12 cellular contexts compared by ENCODE assay signal in the genomic region with DNA sequence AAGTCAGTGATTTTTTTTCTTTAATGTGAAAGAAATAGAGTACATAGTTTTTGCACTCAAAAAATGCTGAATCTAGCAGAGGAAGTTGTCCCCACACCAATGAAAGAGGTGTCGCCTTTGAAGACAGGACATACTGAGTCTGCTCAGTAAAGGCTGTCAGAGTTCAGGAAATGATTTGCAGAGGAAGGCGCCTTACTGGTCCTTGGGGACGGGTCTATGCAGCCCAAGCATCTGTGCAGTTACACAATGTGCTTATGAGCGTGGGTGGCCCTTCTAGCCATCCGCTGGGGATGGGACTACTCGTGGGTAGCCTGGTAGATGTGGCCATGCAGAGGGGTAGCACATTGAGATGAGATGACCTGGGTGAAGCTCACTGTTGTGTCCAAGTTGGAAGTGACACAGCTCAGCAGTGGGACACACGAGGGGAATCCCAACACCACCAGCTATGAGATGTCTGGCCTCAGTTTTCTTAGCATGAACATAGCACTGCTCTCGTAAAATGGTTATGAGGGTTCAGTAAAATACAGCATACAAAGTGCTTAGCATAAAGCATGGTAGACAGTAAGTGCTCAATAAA.
DNase-seq lines count a peak whose midpoint lies in the region; ATAC-seq lines count a peak whose summit lies in the region.
"Had no signal": no experiment of that assay in that cellular context is flagged by ENCODE, and none has a peak within 500 bp of the region (broad histone marks: within the 10 kb centered on the region; RNA-seq: fewer than 3 reads in every experiment).

No MANE protein-coding gene starts in this region.

- peaks cover 21% of the 10 kb centered on the region for H3K4me1 Mint-ChIP-seq in activated CD4-positive, alpha-beta T cell treated with anti-CD3 and anti-CD28 coated beads for 36 hours
- peaks cover 13 to 33% (median 23%) of the 10 kb centered on the region in 4 donors for H3K4me1 Mint-ChIP-seq in naive thymus-derived CD8-positive, alpha-beta T cell

- H3K27ac Mint-ChIP-seq in activated CD4-positive, alpha-beta T cell treated with anti-CD3 and anti-CD28 coated beads for 36 hours, result no peak overlapping the region
- H3K27ac Mint-ChIP-seq in naive thymus-derived CD8-positive, alpha-beta T cell, result peak overlapping the region in 9 of 10 donors; percentile 11 to 91 (median 74)
- H3K27ac Mint-ChIP-seq: mesothelial cell of epicardium had no signal

- H3K4me3 Mint-ChIP-seq in activated CD4-positive, alpha-beta T cell treated with anti-CD3 and anti-CD28 coated beads for 36 hours, result no peak overlapping the region
- peak overlapping the region in 8 of 10 donors; percentile 3 to 61 (median 54) for H3K4me3 Mint-ChIP-seq in naive thymus-derived CD8-positive, alpha-beta T cell
- H3K4me3 Mint-ChIP-seq: mesothelial cell of epicardium had no signal

- peak; percentile 16 for DNase-seq in activated CD4-positive, alpha-beta T cell treated with anti-CD3 and anti-CD28 coated beads for 36 hours
- no peak for DNase-seq in activated CD4-positive, alpha-beta T cell treated with anti-CD3 and anti-CD28 coated beads for 48 hours
- peak; percentile 5 for DNase-seq in activated CD4-positive, alpha-beta T cell treated with anti-CD3 and anti-CD28 coated beads, Interleukin-2, amount 50 U/mL, for 1 hour
- DNase-seq in naive thymus-derived CD8-positive, alpha-beta T cell, result peak in 6 of 10 donors; percentile 5 to 63 (median 30)
- DNase-seq in GM03348 (ENCODE audit: low spot score) (no peak), NCI-H1092 (lab: John Stamatoyannopoulos, UW) (no peak)
- DNase-seq: 8988T, NCI-H1436 treated with DMSO at 0.1 percent for 48 hours, NCI-H82 had no signal

- H3K36me3 Mint-ChIP-seq in activated CD4-positive, alpha-beta T cell treated with anti-CD3 and anti-CD28 coated beads for 36 hours (ENCODE audit: low read depth), result no peaks in the 10 kb centered on the region
- H3K36me3 Mint-ChIP-seq in naive thymus-derived CD8-positive, alpha-beta T cell, result no peaks in the 10 kb centered on the region
- H3K36me3 Mint-ChIP-seq: mesothelial cell of epicardium had no signal

- POLR2A ChIA-PET in activated CD4-positive, alpha-beta T cell treated with anti-CD3 and anti-CD28 coated beads for 36 hours (lab: Charles Lee), result no interaction called here
- POLR2A ChIA-PET in naive thymus-derived CD8-positive, alpha-beta T cell (lab: Charles Lee), result no interaction called here

- H3K27me3 Mint-ChIP-seq in activated CD4-positive, alpha-beta T cell treated with anti-CD3 and anti-CD28 coated beads for 36 hours, result peaks cover 7% of the 10 kb centered on the region
- H3K27me3 Mint-ChIP-seq in naive thymus-derived CD8-positive, alpha-beta T cell, result peaks cover 0 to 2% (median 0%) of the 10 kb centered on the region in 5 donors

- intact Hi-C loops in activated CD4-positive, alpha-beta T cell treated with anti-CD3 and anti-CD28 coated beads for 36 hours (cut with DNase I, micrococcal nuclease), result no loop called here

- H3K9me3 Mint-ChIP-seq in activated CD4-positive, alpha-beta T cell treated with anti-CD3 and anti-CD28 coated beads for 36 hours (ENCODE audit: low read depth), result no peaks in the 10 kb centered on the region
- peaks cover 0 to 2% (median 0%) of the 10 kb centered on the region in 9 donors for H3K9me3 Mint-ChIP-seq in naive thymus-derived CD8-positive, alpha-beta T cell
- H3K9me3 Mint-ChIP-seq: mesothelial cell of epicardium had no signal

- CTCF ChIA-PET in activated CD4-positive, alpha-beta T cell treated with anti-CD3 and anti-CD28 coated beads for 36 hours (lab: Charles Lee), result interaction anchor here (0.7 kb wide), 1 partner anchor 182 kb away, joined by 4 read pairs; no protein-coding TSS in a partner anchor

- ATAC-seq in activated CD4-positive, alpha-beta T cell treated with anti-CD3 and anti-CD28 coated beads for 36 hours, result peak; percentile 73
- ATAC-seq in GM21619 (IDR thresholded peaks at IDR 0.05; ENCODE audit: unreplicated experiment) (peak; percentile 65), HG02840 (IDR thresholded peaks at IDR 0.05; ENCODE audit: low FRiP score, unreplicated experiment) (no peak)
- peak; percentile 85 to 92 for ATAC-seq in naive thymus-derived CD8-positive, alpha-beta T cell

Comparison
In these comparisons a context has a peak if more than half of its experiments do, and no peak if none do; other contexts are left out.
1. DNase-seq: peak in activated CD4-positive, alpha-beta T cell treated with anti-CD3 and anti-CD28 coated beads for 36 hours (single experiment), activated CD4-positive, alpha-beta T cell treated with anti-CD3 and anti-CD28 coated beads, Interleukin-2, amount 50 U/mL, for 1 hour (single experiment) and naive thymus-derived CD8-positive, alpha-beta T cell (6 of 10); none in activated CD4-positive, alpha-beta T cell treated with anti-CD3 and anti-CD28 coated beads for 48 hours (single experiment), GM03348 (single experiment) and NCI-H1092 (single experiment).